Comparison of ENCODE assay signal across 1 cellular context in the genomic region with DNA sequence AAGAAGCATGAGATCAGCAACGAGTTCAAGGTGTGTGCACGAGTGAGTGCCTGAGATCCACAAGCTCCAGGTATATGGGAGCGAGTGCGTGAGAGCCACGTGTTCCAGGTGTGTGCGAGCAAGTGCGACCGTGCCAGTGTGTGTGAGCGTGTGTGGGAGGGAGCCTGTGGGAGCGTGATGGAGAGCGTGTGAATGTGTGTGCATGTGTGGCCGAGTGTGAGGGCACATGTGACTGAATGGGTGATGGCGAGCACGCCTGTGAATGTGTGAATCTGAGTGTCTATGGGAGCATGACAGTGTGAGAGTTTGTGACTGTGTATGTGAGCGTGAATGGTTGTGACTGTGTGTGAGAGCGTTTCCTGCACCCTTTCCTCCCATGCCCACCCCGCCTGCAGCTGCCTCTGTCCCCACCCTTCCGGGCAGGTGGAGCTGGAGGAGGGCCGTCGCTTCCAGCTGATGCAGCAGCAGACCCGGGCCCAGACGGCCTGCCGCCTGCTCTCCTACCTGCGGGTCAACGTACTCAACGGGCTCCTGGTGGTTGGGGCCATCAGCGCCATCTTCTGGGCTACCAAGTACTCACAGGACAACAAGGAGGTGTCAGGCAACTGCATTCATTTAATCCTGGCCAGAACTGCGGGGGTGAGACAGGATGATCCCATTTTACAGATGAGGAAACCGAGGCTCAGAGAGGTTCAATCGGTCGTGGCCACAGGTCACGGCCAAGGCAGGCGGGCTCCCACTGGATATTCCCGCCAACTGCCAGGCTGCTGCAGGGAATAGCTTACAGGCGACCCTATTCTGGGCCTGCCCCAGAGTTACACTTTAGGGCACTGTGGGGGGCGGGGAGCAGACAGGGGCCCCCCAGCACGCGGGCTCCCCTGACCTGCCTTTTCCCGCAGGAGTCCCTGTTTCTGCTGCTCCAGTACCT.
TF ChIP-seq lines count a peak whose summit lies in the region.

No MANE protein-coding gene starts in this region.

TF ChIP-seq in HepG2, 621 proteins besides CTCF, POLR2A, EP300 and RAD21 (continued from another document and continues in another):
- TF ChIP-seq, protein P1, sequence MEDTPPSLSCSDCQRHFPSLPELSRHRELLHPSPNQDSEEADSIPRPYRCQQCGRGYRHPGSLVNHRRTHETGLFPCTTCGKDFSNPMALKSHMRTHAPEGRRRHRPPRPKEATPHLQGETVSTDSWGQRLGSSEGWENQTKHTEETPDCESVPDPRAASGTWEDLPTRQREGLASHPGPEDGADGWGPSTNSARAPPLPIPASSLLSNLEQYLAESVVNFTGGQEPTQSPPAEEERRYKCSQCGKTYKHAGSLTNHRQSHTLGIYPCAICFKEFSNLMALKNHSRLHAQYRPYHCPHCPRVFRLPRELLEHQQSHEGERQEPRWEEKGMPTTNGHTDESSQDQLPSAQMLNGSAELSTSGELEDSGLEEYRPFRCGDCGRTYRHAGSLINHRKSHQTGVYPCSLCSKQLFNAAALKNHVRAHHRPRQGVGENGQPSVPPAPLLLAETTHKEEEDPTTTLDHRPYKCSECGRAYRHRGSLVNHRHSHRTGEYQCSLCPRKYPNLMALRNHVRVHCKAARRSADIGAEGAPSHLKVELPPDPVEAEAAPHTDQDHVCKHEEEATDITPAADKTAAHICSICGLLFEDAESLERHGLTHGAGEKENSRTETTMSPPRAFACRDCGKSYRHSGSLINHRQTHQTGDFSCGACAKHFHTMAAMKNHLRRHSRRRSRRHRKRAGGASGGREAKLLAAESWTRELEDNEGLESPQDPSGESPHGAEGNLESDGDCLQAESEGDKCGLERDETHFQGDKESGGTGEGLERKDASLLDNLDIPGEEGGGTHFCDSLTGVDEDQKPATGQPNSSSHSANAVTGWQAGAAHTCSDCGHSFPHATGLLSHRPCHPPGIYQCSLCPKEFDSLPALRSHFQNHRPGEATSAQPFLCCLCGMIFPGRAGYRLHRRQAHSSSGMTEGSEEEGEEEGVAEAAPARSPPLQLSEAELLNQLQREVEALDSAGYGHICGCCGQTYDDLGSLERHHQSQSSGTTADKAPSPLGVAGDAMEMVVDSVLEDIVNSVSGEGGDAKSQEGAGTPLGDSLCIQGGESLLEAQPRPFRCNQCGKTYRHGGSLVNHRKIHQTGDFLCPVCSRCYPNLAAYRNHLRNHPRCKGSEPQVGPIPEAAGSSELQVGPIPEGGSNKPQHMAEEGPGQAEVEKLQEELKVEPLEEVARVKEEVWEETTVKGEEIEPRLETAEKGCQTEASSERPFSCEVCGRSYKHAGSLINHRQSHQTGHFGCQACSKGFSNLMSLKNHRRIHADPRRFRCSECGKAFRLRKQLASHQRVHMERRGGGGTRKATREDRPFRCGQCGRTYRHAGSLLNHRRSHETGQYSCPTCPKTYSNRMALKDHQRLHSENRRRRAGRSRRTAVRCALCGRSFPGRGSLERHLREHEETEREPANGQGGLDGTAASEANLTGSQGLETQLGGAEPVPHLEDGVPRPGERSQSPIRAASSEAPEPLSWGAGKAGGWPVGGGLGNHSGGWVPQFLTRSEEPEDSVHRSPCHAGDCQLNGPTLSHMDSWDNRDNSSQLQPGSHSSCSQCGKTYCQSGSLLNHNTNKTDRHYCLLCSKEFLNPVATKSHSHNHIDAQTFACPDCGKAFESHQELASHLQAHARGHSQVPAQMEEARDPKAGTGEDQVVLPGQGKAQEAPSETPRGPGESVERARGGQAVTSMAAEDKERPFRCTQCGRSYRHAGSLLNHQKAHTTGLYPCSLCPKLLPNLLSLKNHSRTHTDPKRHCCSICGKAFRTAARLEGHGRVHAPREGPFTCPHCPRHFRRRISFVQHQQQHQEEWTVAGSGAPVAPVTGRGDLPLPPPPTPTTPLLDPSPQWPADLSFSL (CRISPR knock-in tag; IDR thresholded peaks at IDR 0.05), result peak; percentile 60; the same call in 1 of the 2 replicates
- TF ChIP-seq SIN3A (IDR thresholded peaks at IDR 0.05; ENCODE audit: borderline replicate concordance, low read depth, low read length) (no peak), ZNF30 (CRISPR knock-in tag; IDR thresholded peaks at IDR 0.05) (no peak), ZNF234 (CRISPR knock-in tag; conservative IDR thresholded peaks at IDR 0.05) (no peak), ZNF34 (CRISPR knock-in tag; IDR thresholded peaks at IDR 0.05; ENCODE audit: borderline replicate concordance) (no peak), HOXA7 (CRISPR knock-in tag; IDR thresholded peaks at IDR 0.05) (no peak), HMGA1 (CRISPR knock-in tag; conservative IDR thresholded peaks at IDR 0.05) (no peak), ZNF281 (CRISPR knock-in tag; IDR thresholded peaks at IDR 0.05; ENCODE audit: borderline replicate concordance) (no peak), ZNF292 (CRISPR knock-in tag; IDR thresholded peaks at IDR 0.05; ENCODE audit: borderline replicate concordance, low read depth) (peak; percentile 58), THYN1 (CRISPR knock-in tag; IDR thresholded peaks at IDR 0.05; ENCODE audit: borderline replicate concordance, low read depth) (no peak), SMARCE1 (IDR thresholded peaks at IDR 0.05; ENCODE audit: borderline replicate concordance) (no peak), ARHGAP35 (CRISPR knock-in tag; IDR thresholded peaks at IDR 0.05; ENCODE audit: borderline replicate concordance) (peak; percentile 73; the same call in 1 of the 2 replicates), SNRNP70 (IDR thresholded peaks at IDR 0.05; ENCODE audit: low read depth, low read length) (no peak), ZNF460 (CRISPR knock-in tag; IDR thresholded peaks at IDR 0.05; ENCODE audit: borderline replicate concordance) (no peak), TAF1 (CRISPR knock-in tag; IDR thresholded peaks at IDR 0.05) (no peak), HMGXB3 (CRISPR knock-in tag; IDR thresholded peaks at IDR 0.05; ENCODE audit: borderline replicate concordance) (no peak), ZUFSP (CRISPR knock-in tag; IDR thresholded peaks at IDR 0.05; ENCODE audit: borderline replicate concordance) (no peak), NFYC (CRISPR knock-in tag; IDR thresholded peaks at IDR 0.05) (no peak), PAX8 (CRISPR knock-in tag; IDR thresholded peaks at IDR 0.05; ENCODE audit: borderline replicate concordance) (no peak), ZNF883 (CRISPR knock-in tag; IDR thresholded peaks at IDR 0.05; ENCODE audit: not compliant biosample characterization) (no peak), ZNF205 (CRISPR knock-in tag; IDR thresholded peaks at IDR 0.05) (0 out of 2 replicates have a peak, but pooled peaks have one; percentile 31)
- TF ChIP-seq, protein P2, sequence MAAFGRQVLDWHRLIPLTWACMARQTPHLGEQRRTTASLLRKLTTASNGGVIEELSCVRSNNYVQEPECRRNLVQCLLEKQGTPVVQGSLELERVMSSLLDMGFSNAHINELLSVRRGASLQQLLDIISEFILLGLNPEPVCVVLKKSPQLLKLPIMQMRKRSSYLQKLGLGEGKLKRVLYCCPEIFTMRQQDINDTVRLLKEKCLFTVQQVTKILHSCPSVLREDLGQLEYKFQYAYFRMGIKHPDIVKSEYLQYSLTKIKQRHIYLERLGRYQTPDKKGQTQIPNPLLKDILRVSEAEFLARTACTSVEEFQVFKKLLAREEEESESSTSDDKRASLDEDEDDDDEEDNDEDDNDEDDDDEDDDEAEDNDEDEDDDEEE (CRISPR knock-in tag; IDR thresholded peaks at IDR 0.05), result peak; percentile 19; the same call in 1 of the 2 replicates
- TF ChIP-seq, protein P3, sequence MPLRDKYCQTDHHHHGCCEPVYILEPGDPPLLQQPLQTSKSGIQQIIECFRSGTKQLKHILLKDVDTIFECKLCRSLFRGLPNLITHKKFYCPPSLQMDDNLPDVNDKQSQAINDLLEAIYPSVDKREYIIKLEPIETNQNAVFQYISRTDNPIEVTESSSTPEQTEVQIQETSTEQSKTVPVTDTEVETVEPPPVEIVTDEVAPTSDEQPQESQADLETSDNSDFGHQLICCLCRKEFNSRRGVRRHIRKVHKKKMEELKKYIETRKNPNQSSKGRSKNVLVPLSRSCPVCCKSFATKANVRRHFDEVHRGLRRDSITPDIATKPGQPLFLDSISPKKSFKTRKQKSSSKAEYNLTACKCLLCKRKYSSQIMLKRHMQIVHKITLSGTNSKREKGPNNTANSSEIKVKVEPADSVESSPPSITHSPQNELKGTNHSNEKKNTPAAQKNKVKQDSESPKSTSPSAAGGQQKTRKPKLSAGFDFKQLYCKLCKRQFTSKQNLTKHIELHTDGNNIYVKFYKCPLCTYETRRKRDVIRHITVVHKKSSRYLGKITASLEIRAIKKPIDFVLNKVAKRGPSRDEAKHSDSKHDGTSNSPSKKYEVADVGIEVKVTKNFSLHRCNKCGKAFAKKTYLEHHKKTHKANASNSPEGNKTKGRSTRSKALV (CRISPR knock-in tag; IDR thresholded peaks at IDR 0.05), result no peak
- TF ChIP-seq, protein P4, sequence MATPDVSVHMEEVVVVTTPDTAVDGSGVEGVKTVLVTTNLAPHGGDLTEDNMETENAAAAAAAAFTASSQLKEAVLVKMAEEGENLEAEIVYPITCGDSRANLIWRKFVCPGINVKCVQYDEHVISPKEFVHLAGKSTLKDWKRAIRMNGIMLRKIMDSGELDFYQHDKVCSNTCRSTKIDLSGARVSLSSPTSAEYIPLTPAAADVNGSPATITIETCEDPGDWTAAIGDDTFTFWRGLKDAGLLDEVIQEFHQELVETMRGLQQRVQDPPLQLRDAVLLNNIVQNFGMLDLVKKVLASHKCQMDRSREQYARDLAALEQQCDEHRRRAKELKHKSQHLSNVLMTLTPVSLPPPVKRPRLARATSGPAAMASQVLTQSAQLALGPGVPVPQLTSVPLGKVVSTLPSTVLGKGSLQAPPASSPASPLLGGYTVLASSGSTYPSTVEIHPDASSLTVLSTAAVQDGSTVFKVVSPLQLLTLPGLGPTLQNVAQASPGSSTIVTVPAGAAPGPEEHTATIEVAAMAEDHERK (CRISPR knock-in tag; IDR thresholded peaks at IDR 0.05; ENCODE audit: low read depth), result no peak
- TF ChIP-seq, protein P5, sequence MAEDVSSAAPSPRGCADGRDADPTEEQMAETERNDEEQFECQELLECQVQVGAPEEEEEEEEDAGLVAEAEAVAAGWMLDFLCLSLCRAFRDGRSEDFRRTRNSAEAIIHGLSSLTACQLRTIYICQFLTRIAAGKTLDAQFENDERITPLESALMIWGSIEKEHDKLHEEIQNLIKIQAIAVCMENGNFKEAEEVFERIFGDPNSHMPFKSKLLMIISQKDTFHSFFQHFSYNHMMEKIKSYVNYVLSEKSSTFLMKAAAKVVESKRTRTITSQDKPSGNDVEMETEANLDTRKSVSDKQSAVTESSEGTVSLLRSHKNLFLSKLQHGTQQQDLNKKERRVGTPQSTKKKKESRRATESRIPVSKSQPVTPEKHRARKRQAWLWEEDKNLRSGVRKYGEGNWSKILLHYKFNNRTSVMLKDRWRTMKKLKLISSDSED (CRISPR knock-in tag; IDR thresholded peaks at IDR 0.05), result no peak
